Comparison of ENCODE assay signal across 38 cellular contexts in the genomic region with DNA sequence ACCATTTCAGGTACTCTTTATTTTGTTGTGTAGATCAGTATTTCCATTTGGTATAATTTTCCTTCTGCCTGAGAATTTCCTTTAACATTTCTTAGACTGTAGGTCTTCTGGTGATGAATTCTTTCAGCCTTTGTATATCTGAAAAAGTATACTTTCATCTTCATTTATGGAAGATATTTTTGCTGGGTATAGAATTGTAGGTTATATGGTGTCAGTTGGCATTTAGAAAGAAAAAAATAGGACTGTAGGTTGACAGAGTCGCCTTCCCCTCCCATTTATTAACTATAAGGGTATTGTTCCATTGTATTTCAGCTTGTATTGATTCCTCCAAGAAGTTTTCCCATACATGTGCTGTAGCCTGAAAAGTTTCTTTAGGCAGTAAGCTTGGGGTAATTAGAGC.
"Had no signal": no experiment of that assay in that cellular context is flagged by ENCODE, and none has a peak within 500 bp of the region (broad histone marks: within the 10 kb centered on the region; RNA-seq: fewer than 3 reads in every experiment).

No MANE protein-coding gene starts in this region.

- FAIRE-seq: bronchial epithelial cell had no signal

- ATAC-seq: activated CD4-positive, alpha-beta T cell treated with anti-CD3 and anti-CD28 coated beads for 36 hours; activated CD8-positive, alpha-beta T cell treated with anti-CD3 and anti-CD28 coated beads, Interleukin-2, amount 10 ng/mL, durations not matched to agents 7 days and 5 days; WTC11 had no signal

- H3K27me3 ChIP-seq: adrenal gland, cardiac muscle cell had no signal

- DNase-seq: activated CD4-positive, alpha-beta memory T cell treated with anti-CD3 and anti-CD28 coated beads, Interleukin-2, amount 10 ng/mL, durations not matched to agents 7 days and 5 days; activated CD4-positive, alpha-beta T cell treated with anti-CD3 and anti-CD28 coated beads for 1 hour; activated CD4-positive, alpha-beta T cell treated with anti-CD3 and anti-CD28 coated beads for 36 hours; activated CD4-positive, alpha-beta T cell treated with anti-CD3 and anti-CD28 coated beads for 48 hours; activated CD4-positive, alpha-beta T cell treated with anti-CD3 and anti-CD28 coated beads, Interleukin-2, amount 10 ng/mL, durations not matched to agents 7 days and 5 days; activated CD4-positive, alpha-beta T cell treated with anti-CD3 and anti-CD28 coated beads, Interleukin-2, amount 50 U/mL, for 48 hours; activated CD4-positive, CD25-positive, alpha-beta regulatory T cell; activated CD8-positive, alpha-beta memory T cell treated with anti-CD3 and anti-CD28 coated beads for 24 hours; activated CD8-positive, alpha-beta memory T cell treated with anti-CD3 and anti-CD28 coated beads, Interleukin-2, amount 50 U/mL, for 4 hours; activated CD8-positive, alpha-beta T cell treated with anti-CD3 and anti-CD28 coated beads, Interleukin-2, amount 10 ng/mL, durations not matched to agents 7 days and 5 days; activated effector memory CD4-positive, alpha-beta T cell treated with anti-CD3 and anti-CD28 coated beads, Interleukin-2, amount 50 U/mL, for 16 hours; activated gamma-delta T cell treated with Interleukin-2 at 50 U/mL for 16 hours; activated naive CD4-positive, alpha-beta T cell; activated naive CD4-positive, alpha-beta T cell treated with anti-CD3 and anti-CD28 coated beads for 36 hours; activated naive CD4-positive, alpha-beta T cell treated with anti-CD3 and anti-CD28 coated beads, Interleukin-2, amount 50 U/mL, for 16 hours; activated naive CD8-positive, alpha-beta T cell treated with anti-CD3 and anti-CD28 coated beads for 36 hours; activated T-cell treated with anti-CD3 and anti-CD28 coated beads for 4 hours; activated T-cell treated with anti-CD3 and anti-CD28 coated beads, Interleukin-2, amount 50 U/mL, for 1 hour; activated T-cell treated with anti-CD3 and anti-CD28 coated beads, Interleukin-2, amount 50 U/mL, for 4 hours; activated T-cell treated with anti-CD3 and anti-CD28 coated beads, Interleukin-2, amount 50 U/mL, for 72 hours; adrenal gland; amniotic stem cell; aorta; caudate nucleus; cerebellar nuclear complex; T-helper 2 cell; T-helper 9 cell; WERI-Rb-1 had no signal

- H3K4me1 Mint-ChIP-seq: brain had no signal

- H3K4me3 Mint-ChIP-seq: activated CD4-positive, alpha-beta memory T cell treated with anti-CD3 and anti-CD28 coated beads, Interleukin-2, amount 10 ng/mL, durations not matched to agents 7 days and 5 days; activated CD4-positive, alpha-beta T cell treated with anti-CD3 and anti-CD28 coated beads for 36 hours; activated CD4-positive, alpha-beta T cell treated with anti-CD3 and anti-CD28 coated beads, Interleukin-2, amount 10 ng/mL, durations not matched to agents 7 days and 5 days; activated CD8-positive, alpha-beta T cell treated with anti-CD3 and anti-CD28 coated beads, Interleukin-2, amount 10 ng/mL, durations not matched to agents 7 days and 5 days; activated naive CD4-positive, alpha-beta T cell treated with anti-CD3 and anti-CD28 coated beads for 36 hours; activated naive CD8-positive, alpha-beta T cell treated with anti-CD3 and anti-CD28 coated beads for 36 hours; activated T-cell treated with anti-CD3 and anti-CD28 coated beads, Interleukin-2, amount 50 U/mL, for 4 hours; activated T-cell treated with anti-CD3 and anti-CD28 coated beads, Interleukin-2, amount 50 U/mL, for 72 hours; activated T-helper 1 cell treated with anti-CD3 and anti-CD28 coated beads, Interleukin-12 subunit alpha, Interleukin-12 subunit beta, Interleukin-2, Interleukin-4 antibody, amounts not matched to agents 30 ng/mL and 10 ng/mL and 1 ng/mL, durations not matched to agents 14 hours and 24 hours and 36 hours; activated T-helper 17 cell treated with anti-CD3 and anti-CD28 coated beads, Interleukin-2, amount 50 U/mL, for 72 hours; brain; central memory CD8-positive, alpha-beta T cell; T-helper 1 cell treated with Interleukin-12 subunit alpha and Interleukin-12 subunit beta and Interleukin-4 antibody, amounts not matched to agents 30 μg/mL and 1 μg/mL, for 36 hours; T-helper 2 cell treated with Interferon-gamma antibody and Interleukin-4, amounts not matched to agents 5 μg/mL and 100 μg/mL, for 36 hours; WTC11 had no signal

- H3K36me3 ChIP-seq: adrenal gland, cardiac muscle cell, WERI-Rb-1 had no signal

- H3K27ac ChIP-seq: adrenal gland, cardiac muscle cell, WERI-Rb-1 had no signal

- H3K4me3 ChIP-seq: adrenal gland, cardiac muscle cell had no signal

- H3K27me3 Mint-ChIP-seq: activated CD4-positive, alpha-beta memory T cell treated with anti-CD3 and anti-CD28 coated beads, Interleukin-2, amount 10 ng/mL, durations not matched to agents 7 days and 5 days; activated CD4-positive, alpha-beta T cell treated with anti-CD3 and anti-CD28 coated beads for 36 hours; activated CD4-positive, alpha-beta T cell treated with anti-CD3 and anti-CD28 coated beads, Interleukin-2, amount 10 ng/mL, durations not matched to agents 7 days and 5 days; activated naive CD8-positive, alpha-beta T cell treated with anti-CD3 and anti-CD28 coated beads for 36 hours; activated T-helper 17 cell treated with anti-CD3 and anti-CD28 coated beads, Interleukin-2, amount 50 U/mL, for 72 hours; brain; central memory CD8-positive, alpha-beta T cell had no signal

- H3K27ac Mint-ChIP-seq: activated CD4-positive, alpha-beta memory T cell treated with anti-CD3 and anti-CD28 coated beads, Interleukin-2, amount 10 ng/mL, durations not matched to agents 7 days and 5 days; activated CD4-positive, alpha-beta T cell treated with anti-CD3 and anti-CD28 coated beads for 36 hours; activated CD4-positive, alpha-beta T cell treated with anti-CD3 and anti-CD28 coated beads, Interleukin-2, amount 10 ng/mL, durations not matched to agents 7 days and 5 days; activated CD8-positive, alpha-beta T cell treated with anti-CD3 and anti-CD28 coated beads, Interleukin-2, amount 10 ng/mL, durations not matched to agents 7 days and 5 days; activated naive CD4-positive, alpha-beta T cell treated with anti-CD3 and anti-CD28 coated beads for 36 hours; activated naive CD4-positive, alpha-beta T cell treated with anti-CD3 and anti-CD28 coated beads, Interleukin-2, amount 50 U/mL, for 72 hours; activated naive CD8-positive, alpha-beta T cell treated with anti-CD3 and anti-CD28 coated beads for 36 hours; activated T-cell treated with anti-CD3 and anti-CD28 coated beads, Interleukin-2, amount 50 U/mL, for 72 hours; activated T-helper 1 cell treated with anti-CD3 and anti-CD28 coated beads, Interleukin-12 subunit alpha, Interleukin-12 subunit beta, Interleukin-2, Interleukin-4 antibody, amounts not matched to agents 30 ng/mL and 10 ng/mL and 1 ng/mL, durations not matched to agents 14 hours and 24 hours and 36 hours; activated T-helper 17 cell treated with anti-CD3 and anti-CD28 coated beads, Interleukin-2, amount 50 U/mL, for 72 hours; brain; T-helper 1 cell treated with Interleukin-12 subunit alpha and Interleukin-12 subunit beta and Interleukin-4 antibody, amounts not matched to agents 30 μg/mL and 1 μg/mL, for 36 hours; T-helper 2 cell treated with Interferon-gamma antibody and Interleukin-4, amounts not matched to agents 5 μg/mL and 100 μg/mL, for 36 hours; WTC11 had no signal

- H3K9me3 Mint-ChIP-seq: activated naive CD4-positive, alpha-beta T cell treated with anti-CD3 and anti-CD28 coated beads, Interleukin-2, amount 50 U/mL, for 72 hours; activated T-cell treated with anti-CD3 and anti-CD28 coated beads, Interleukin-2, amount 50 U/mL, for 4 hours; activated T-helper 17 cell treated with anti-CD3 and anti-CD28 coated beads, Interleukin-2, amount 50 U/mL, for 72 hours; central memory CD8-positive, alpha-beta T cell; WTC11 had no signal
